In the genomic region with DNA sequence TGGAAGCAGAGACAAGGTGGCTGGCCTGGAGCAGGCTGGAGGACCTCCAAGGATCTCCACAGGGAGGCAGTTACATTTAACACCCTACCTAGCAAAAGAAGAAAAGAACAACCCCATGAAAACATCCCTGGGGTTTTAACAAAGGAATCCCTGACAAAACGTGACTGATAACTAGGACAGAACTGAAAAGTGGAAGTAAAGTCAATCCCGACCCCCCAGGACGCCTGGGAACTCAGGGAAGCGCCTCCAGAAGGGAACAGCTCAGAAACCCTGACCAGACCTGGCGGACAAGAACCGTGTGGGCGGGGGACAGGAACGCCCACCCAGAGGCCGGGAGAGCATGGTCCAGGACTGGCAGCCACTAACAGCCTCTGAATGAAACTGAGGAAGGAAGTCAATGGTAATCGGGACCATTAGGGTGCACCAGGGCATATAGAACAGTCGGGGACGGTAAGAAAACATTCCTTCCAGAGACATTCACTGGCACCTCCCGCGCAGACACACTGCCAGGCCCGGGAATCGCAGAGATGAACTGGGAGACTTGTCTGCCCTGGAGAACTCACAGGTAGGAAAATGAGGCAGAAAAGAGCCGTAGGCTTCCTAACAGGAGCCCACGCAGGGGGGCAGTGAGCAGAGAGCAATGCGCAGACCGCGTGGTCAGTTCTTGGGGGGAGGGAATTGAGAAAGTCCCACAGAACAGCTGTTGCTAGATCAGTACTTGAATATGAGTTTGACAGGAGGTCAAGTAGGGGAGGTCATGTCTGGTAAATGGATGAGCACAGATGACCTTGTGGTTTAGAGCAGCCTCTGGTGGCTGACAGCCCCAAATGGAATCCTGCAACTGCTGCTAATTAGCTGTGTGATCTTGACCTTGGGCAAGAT, we compare ENCODE assay signal across 2 cellular contexts.
TF ChIP-seq lines count a peak whose summit lies in the region.

No MANE protein-coding gene starts in this region.

TF ChIP-seq in HCT116, 20 proteins besides CTCF, POLR2A, EP300 and RAD21:
- TF ChIP-seq SRF (IDR thresholded peaks at IDR 0.05; ENCODE audit: low read depth) = no peak
- 0 out of 2 replicates have a peak, but pooled peaks have one; percentile 21 for TF ChIP-seq EGR1 (IDR thresholded peaks at IDR 0.05; ENCODE audit: low read depth)

TF ChIP-seq in H1, 55 proteins besides CTCF, POLR2A, EP300 and RAD21:
- peak; percentile 69 for TF ChIP-seq EGR1 (IDR thresholded peaks at IDR 0.05; ENCODE audit: borderline replicate concordance, low read depth, low read length)
- no peak for TF ChIP-seq SRF (IDR thresholded peaks at IDR 0.05; ENCODE audit: low read depth, low read length)
- no peak for TF ChIP-seq RBBP5 (IDR thresholded peaks at IDR 0.05; ENCODE audit: borderline replicate concordance, low read depth, low read length)
- peak; percentile 93 for TF ChIP-seq SIN3A (conservative IDR thresholded peaks at IDR 0.05 in 1 of 2, IDR thresholded peaks at IDR 0.05 in 1 of 2; ENCODE audit: low read depth in 1 of 2, low read length in 2 of 2)
- TF ChIP-seq BACH1 (IDR thresholded peaks at IDR 0.05; ENCODE audit: low read length) = no peak
- TF ChIP-seq JUND (IDR thresholded peaks at IDR 0.05; ENCODE audit: low read length) = 0 out of 2 replicates have a peak, but pooled peaks have one; percentile 31
- peak in 1 of 2 experiments; percentile 42; a peak in 1 of 4 replicates for TF ChIP-seq HDAC2 (IDR thresholded peaks at IDR 0.05; ENCODE audit: borderline replicate concordance in 1 of 2, low read depth in 2 of 2, low read length in 2 of 2)
- no peak for TF ChIP-seq SUZ12 (IDR thresholded peaks at IDR 0.05; ENCODE audit: low read length)
- no peak for TF ChIP-seq RNF2 (IDR thresholded peaks at IDR 0.05; ENCODE audit: borderline replicate concordance, low read depth, low read length, missing control alignments, poor library complexity, severe bottlenecking)
- no peak for TF ChIP-seq RXRA (IDR thresholded peaks at IDR 0.05; ENCODE audit: insufficient read depth, low read depth, low read length)
- TF ChIP-seq, protein P1, sequence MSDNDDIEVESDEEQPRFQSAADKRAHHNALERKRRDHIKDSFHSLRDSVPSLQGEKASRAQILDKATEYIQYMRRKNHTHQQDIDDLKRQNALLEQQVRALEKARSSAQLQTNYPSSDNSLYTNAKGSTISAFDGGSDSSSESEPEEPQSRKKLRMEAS (IDR thresholded peaks at IDR 0.05) = no peak; the same call in 1 of the 2 replicates
- 0 out of 2 replicates have a peak, but pooled peaks have one; percentile 12 for TF ChIP-seq CEBPB (IDR thresholded peaks at IDR 0.05; ENCODE audit: low read depth, low read length)
- peak; percentile 36; the same call in 1 of the 2 replicates for TF ChIP-seq TEAD4 (IDR thresholded peaks at IDR 0.05; ENCODE audit: low read depth, low read length)
- TF ChIP-seq NANOG (IDR thresholded peaks at IDR 0.05; ENCODE audit: insufficient read depth, low read depth, low read length, poor library complexity, severe bottlenecking) = no peak
